Comparison of ENCODE assay signal across 15 cellular contexts in the genomic region with DNA sequence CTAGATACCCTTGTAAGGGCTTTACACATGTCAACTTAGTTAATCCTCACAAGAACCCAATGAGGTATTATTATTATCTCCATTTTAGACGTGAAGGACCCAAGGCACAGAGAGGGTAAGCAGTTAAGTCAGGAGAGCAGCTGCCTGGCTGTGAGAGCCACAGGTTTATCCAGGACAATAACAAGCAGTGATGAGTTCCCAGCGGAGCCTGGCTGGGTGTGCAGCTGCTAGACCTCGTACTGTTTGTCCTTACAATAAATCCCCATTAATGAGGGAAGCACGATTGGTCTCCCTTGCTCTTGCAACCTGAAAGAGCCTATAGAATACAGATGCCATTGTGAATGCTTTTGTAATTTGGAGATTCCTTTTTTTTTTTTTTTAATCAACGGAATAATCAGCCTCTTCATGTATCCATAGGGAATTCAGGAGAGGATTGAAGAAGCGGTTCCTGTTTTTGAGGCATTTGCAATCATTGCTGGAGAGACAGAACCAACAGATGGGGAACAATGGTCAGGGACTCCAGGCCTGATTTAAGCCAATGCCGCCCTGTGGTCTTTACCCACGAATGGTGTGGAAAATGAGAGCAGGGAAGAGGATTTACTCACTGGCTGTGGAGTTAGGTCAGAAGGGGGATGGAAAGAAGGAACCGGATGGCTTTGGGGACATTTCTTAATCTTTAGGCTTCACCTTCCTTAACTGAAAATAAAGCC.
DNase-seq lines count a peak whose midpoint lies in the region; FAIRE-seq and TF ChIP-seq lines count a peak whose summit lies in the region.
"Had no signal": no experiment of that assay in that cellular context is flagged by ENCODE, and none has a peak within 500 bp of the region (broad histone marks: within the 10 kb centered on the region; RNA-seq: fewer than 3 reads in every experiment).

No MANE protein-coding gene starts in this region.

- H3K27ac ChIP-seq in coronary artery = no peak overlapping the region
- H3K27ac ChIP-seq: gastroesophageal sphincter, thoracic aorta had no signal

- H3K27ac Mint-ChIP-seq in nephron progenitor cell = peak overlapping the region; percentile 95
- H3K27ac Mint-ChIP-seq: activated naive CD8-positive, alpha-beta T cell had no signal

- H3K4me3 Mint-ChIP-seq in nephron progenitor cell = peak overlapping the region; percentile 15
- H3K4me3 Mint-ChIP-seq: activated naive CD8-positive, alpha-beta T cell had no signal

- no peak for TF ChIP-seq CTCF in D721Med (IDR thresholded peaks at IDR 0.05; ENCODE audit: insufficient read depth, missing control alignments)
- TF ChIP-seq CTCF in nephron progenitor cell (IDR thresholded peaks at IDR 0.05) = no peak
- TF ChIP-seq CTCF in coronary artery (IDR thresholded peaks at IDR 0.05) = no peak

- H3K4me3 ChIP-seq in coronary artery = no peak overlapping the region
- H3K4me3 ChIP-seq: gastroesophageal sphincter, thoracic aorta had no signal

- FAIRE-seq in D721Med (lab: Jason Lieb, UNC) = peak; percentile 75
- FAIRE-seq: endothelial cell of umbilical vein, keratinocyte had no signal

- DNase-seq in D721Med (ENCODE audit: insufficient read length, low spot score) (no peak), NCI-H2029 treated with DMSO at 0.1 percent for 48 hours (lab: John Stamatoyannopoulos, UW) (peak; percentile 32), NCI-H82 treated with DMSO at 0.1 percent for 48 hours (lab: John Stamatoyannopoulos, UW; ENCODE audit: unreplicated experiment) (peak; percentile 73), nephron progenitor cell (peak; percentile 8), HCEC 1CT (no peak), coronary artery (ENCODE audit: low spot score) (no peak), RPMI8226 (no peak), glomerular visceral epithelial cell (ENCODE audit: extremely low spot score) (no peak)
- DNase-seq: activated CD4-positive, alpha-beta T cell treated with anti-CD3 and anti-CD28 coated beads for 1 hour; T-helper 1 cell had no signal

- no peaks in the 10 kb centered on the region for H3K27me3 Mint-ChIP-seq in nephron progenitor cell (ENCODE audit: low read depth, poor library complexity)

- H3K4me1 Mint-ChIP-seq in nephron progenitor cell = peaks cover 84% of the 10 kb centered on the region

- no peaks in the 10 kb centered on the region for H3K36me3 Mint-ChIP-seq in nephron progenitor cell (ENCODE audit: low read depth)
- H3K36me3 Mint-ChIP-seq: activated naive CD8-positive, alpha-beta T cell had no signal

- no peaks in the 10 kb centered on the region for H3K9me3 Mint-ChIP-seq in nephron progenitor cell

Comparison
In these comparisons a context has a peak if more than half of its experiments do, and no peak if none do; other contexts are left out.
1. DNase-seq: peak in NCI-H2029 treated with DMSO at 0.1 percent for 48 hours (single experiment), NCI-H82 treated with DMSO at 0.1 percent for 48 hours (single experiment) and nephron progenitor cell (single experiment); none in D721Med (single experiment), HCEC 1CT (single experiment), coronary artery (single experiment), RPMI8226 (single experiment) and glomerular visceral epithelial cell (single experiment).